In the genomic region with DNA sequence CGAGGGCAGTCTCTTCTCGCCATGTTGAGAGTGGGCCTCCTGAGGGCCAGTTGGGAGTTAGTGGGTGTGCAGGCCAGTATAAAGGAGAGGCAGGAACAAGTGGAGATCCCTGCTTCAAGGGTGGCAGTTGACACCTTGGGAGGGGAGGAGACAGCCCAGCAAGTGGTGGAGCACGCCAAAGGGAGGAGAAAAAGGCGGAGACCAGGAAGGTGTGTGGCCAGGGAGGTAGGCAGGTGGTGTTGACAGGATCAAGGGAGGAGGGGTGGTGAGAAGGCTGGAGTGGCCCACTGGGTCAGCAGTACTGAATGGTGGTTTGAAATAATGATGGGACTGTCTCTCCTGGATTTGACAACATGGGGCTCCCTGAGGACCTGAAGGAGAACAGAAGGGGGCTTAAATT, we compare ENCODE assay signal across 31 cellular contexts.
"Had no signal": no experiment of that assay in that cellular context is flagged by ENCODE, and none has a peak within 500 bp of the region (broad histone marks: within the 10 kb centered on the region; RNA-seq: fewer than 3 reads in every experiment).

No MANE protein-coding gene starts in this region.

- H3K27me3 ChIP-seq: SJSA1 had no signal

- H3K36me3 ChIP-seq: SJSA1 had no signal

- H3K4me1 ChIP-seq: SJSA1 had no signal

- H3K9me3 ChIP-seq: SJSA1 had no signal

- ATAC-seq: activated CD8-positive, alpha-beta T cell treated with anti-CD3 and anti-CD28 coated beads, Interleukin-2, amount 10 ng/mL, durations not matched to agents 7 days and 5 days; activated naive CD4-positive, alpha-beta T cell treated with anti-CD3 and anti-CD28 coated beads, Interleukin-2, amount 50 U/mL, for 72 hours; activated naive CD8-positive, alpha-beta T cell treated with anti-CD3 and anti-CD28 coated beads, Interleukin-2, amount 50 U/mL, for 24 hours; activated T-cell treated with anti-CD3 and anti-CD28 coated beads, Interleukin-2, amount 50 U/mL, for 4 hours; K562; Panc1; T-helper 17 cell; WTC11 had no signal

- H3K27ac ChIP-seq: RWPE1, SJSA1 had no signal

- H3K4me3 ChIP-seq: K562, SJSA1 had no signal

- DNase-seq: activated CD4-positive, alpha-beta T cell treated with anti-CD3 and anti-CD28 coated beads for 48 hours; activated CD4-positive, alpha-beta T cell treated with anti-CD3 and anti-CD28 coated beads, Interleukin-2, amount 50 U/mL, for 4 hours; activated CD4-positive, CD25-positive, alpha-beta regulatory T cell treated with anti-CD3 and anti-CD28 coated beads, Interleukin-2, amount 50 U/mL, for 72 hours; activated CD8-positive, alpha-beta memory T cell treated with anti-CD3 and anti-CD28 coated beads, Interleukin-2, amount 50 U/mL, for 48 hours; activated CD8-positive, alpha-beta T cell treated with anti-CD3 and anti-CD28 coated beads, Interleukin-2, amount 10 ng/mL, durations not matched to agents 7 days and 5 days; activated effector memory CD4-positive, alpha-beta T cell treated with anti-CD3 and anti-CD28 coated beads, Interleukin-2, amount 50 U/mL, for 16 hours; activated naive CD4-positive, alpha-beta T cell treated with Interleukin-2 at 50 U/mL for 16 hours; activated naive CD8-positive, alpha-beta T cell treated with anti-CD3 and anti-CD28 coated beads, Interleukin-2, amount 50 U/mL, for 24 hours; activated T-cell treated with anti-CD3 and anti-CD28 coated beads, Interleukin-2, amount 50 U/mL, for 4 hours; amniotic stem cell; Karpas-422; MM.1S; NCI-H1105 treated with DMSO at 0.1 percent for 48 hours; NCI-H146; NCI-H187 treated with DMSO at 0.1 percent for 48 hours; NCI-H2171; NCI-H2227 treated with DMSO at 0.1 percent for 48 hours; NCI-H446 treated with DMSO at 0.1 percent for 48 hours; NCI-H524 treated with DMSO at 0.1 percent for 48 hours; NCI-H774; NK-92 treated with Interleukin-12 subunit alpha and Interleukin-12 subunit beta, amount 100 ng/mL, for 24 hours; OCI-M1; SHP77; T-helper 17 cell; T-helper 9 cell had no signal
